8 cellular contexts compared by ENCODE assay signal in genomic region chr1:25022361-25023189, GRCh38.
A peak's percentile ranks its signal among the peaks of the same experiment; 100 is the strongest.
DNase-seq lines count a peak whose midpoint lies in the region; ATAC-seq and TF ChIP-seq lines count a peak whose summit lies in the region.

No MANE protein-coding gene starts in this region.

- H3K9me3 ChIP-seq in iPS-15b (ENCODE audit: control insufficient read depth, insufficient read depth, low read length): no peaks in the 10 kb centered on the region

- H3K27me3 Mint-ChIP-seq in T-helper 1 cell treated with Interleukin-12 subunit alpha and Interleukin-12 subunit beta and Interleukin-4 antibody, amounts not matched to agents 30 μg/mL and 1 μg/mL, for 36 hours (ENCODE audit: low read depth): no peaks in the 10 kb centered on the region

- H3K9me3 Mint-ChIP-seq in T-helper 1 cell treated with Interleukin-12 subunit alpha and Interleukin-12 subunit beta and Interleukin-4 antibody, amounts not matched to agents 30 μg/mL and 1 μg/mL, for 36 hours: no peaks in the 10 kb centered on the region

- ATAC-seq in GM19438 (IDR thresholded peaks at IDR 0.05; ENCODE audit: low read depth, unreplicated experiment): peak; percentile 71
- ATAC-seq in HG03558 (IDR thresholded peaks at IDR 0.05; ENCODE audit: extremely low read depth, unreplicated experiment): peak; percentile 46

- DNase-seq in CD1c-positive myeloid dendritic cell (ENCODE audit: extremely low spot score): peak; percentile 95
- peak in 41 of 56 donors; percentile 15 to 68 (median 37) for DNase-seq in amygdala (lab: John Stamatoyannopoulos, UW)
- DNase-seq in stimulated activated CD4-positive, alpha-beta T cell treated with anti-CD3 and anti-CD28 coated beads, Interleukin-12 subunit alpha, Interleukin-12 subunit beta, amount 100 ng/mL, for 48 hours (ENCODE audit: low read depth in 2 of 3, low spot score in 1 of 3): peak; percentile 77 to 92 (median 79)
- DNase-seq in HEK293T (ENCODE audit: extremely low spot score): no peak

- POLR2A ChIA-PET in HEK293T (lab: Yijun Ruan, JAX): no interaction called here

- peak overlapping the region; percentile 69 for H3K4me3 Mint-ChIP-seq in T-helper 1 cell treated with Interleukin-12 subunit alpha and Interleukin-12 subunit beta and Interleukin-4 antibody, amounts not matched to agents 30 μg/mL and 1 μg/mL, for 36 hours

- H3K4me3 ChIP-seq in iPS-15b (ENCODE audit: low read depth, low read length): peak overlapping the region; percentile 13

- H3K36me3 ChIP-seq in iPS-15b (ENCODE audit: control insufficient read depth, insufficient read depth, low read length): no peaks in the 10 kb centered on the region

- CTCF ChIA-PET in HEK293T (lab: Yijun Ruan, JAX): interaction anchor here (0.6 kb wide), 1 partner anchor 55 kb away, joined by 4 read pairs; no protein-coding TSS in a partner anchor

- H3K4me1 Mint-ChIP-seq in T-helper 1 cell treated with Interleukin-12 subunit alpha and Interleukin-12 subunit beta and Interleukin-4 antibody, amounts not matched to agents 30 μg/mL and 1 μg/mL, for 36 hours (ENCODE audit: low read depth): peaks cover 86% of the 10 kb centered on the region

- no peaks in the 10 kb centered on the region for H3K36me3 Mint-ChIP-seq in T-helper 1 cell treated with Interleukin-12 subunit alpha and Interleukin-12 subunit beta and Interleukin-4 antibody, amounts not matched to agents 30 μg/mL and 1 μg/mL, for 36 hours (ENCODE audit: low read depth)

- peak overlapping the region; percentile 96 for H3K27ac Mint-ChIP-seq in T-helper 1 cell treated with Interleukin-12 subunit alpha and Interleukin-12 subunit beta and Interleukin-4 antibody, amounts not matched to agents 30 μg/mL and 1 μg/mL, for 36 hours

- peaks cover 11% of the 10 kb centered on the region for H3K4me1 ChIP-seq in iPS-15b (ENCODE audit: control insufficient read depth, insufficient read depth, low read length)

- no peaks in the 10 kb centered on the region for H3K27me3 ChIP-seq in iPS-15b (ENCODE audit: control insufficient read depth, insufficient read depth, low read length)

- H3K9ac ChIP-seq in iPS-15b (ENCODE audit: low read depth, low read length): no peak overlapping the region

TF ChIP-seq in HEK293T, 16 proteins besides CTCF, POLR2A, EP300 and RAD21:
- TF ChIP-seq FOXM1 (IDR thresholded peaks at IDR 0.05; ENCODE audit: borderline replicate concordance) (no peak), HDGF (IDR thresholded peaks at IDR 0.05; ENCODE audit: borderline replicate concordance) (no peak), SUZ12 (IDR thresholded peaks at IDR 0.05) (no peak), TARDBP (IDR thresholded peaks at IDR 0.05) (no peak), NFRKB (IDR thresholded peaks at IDR 0.05) (no peak), FOXA1 (IDR thresholded peaks at IDR 0.05) (no peak), L3MBTL2 (conservative IDR thresholded peaks at IDR 0.05) (no peak), ELF4 (IDR thresholded peaks at IDR 0.05) (no peak), LEF1 (IDR thresholded peaks at IDR 0.05; ENCODE audit: borderline replicate concordance) (no peak), ARNT (IDR thresholded peaks at IDR 0.05) (no peak), ZNF384 (IDR thresholded peaks at IDR 0.05) (no peak), FOXK2 (IDR thresholded peaks at IDR 0.05) (no peak), BHLHE40 (IDR thresholded peaks at IDR 0.05; ENCODE audit: borderline replicate concordance) (no peak), SP1 (IDR thresholded peaks at IDR 0.05) (no peak), CTBP1 (IDR thresholded peaks at IDR 0.05; ENCODE audit: borderline replicate concordance) (no peak)
- TF ChIP-seq, protein P1, sequence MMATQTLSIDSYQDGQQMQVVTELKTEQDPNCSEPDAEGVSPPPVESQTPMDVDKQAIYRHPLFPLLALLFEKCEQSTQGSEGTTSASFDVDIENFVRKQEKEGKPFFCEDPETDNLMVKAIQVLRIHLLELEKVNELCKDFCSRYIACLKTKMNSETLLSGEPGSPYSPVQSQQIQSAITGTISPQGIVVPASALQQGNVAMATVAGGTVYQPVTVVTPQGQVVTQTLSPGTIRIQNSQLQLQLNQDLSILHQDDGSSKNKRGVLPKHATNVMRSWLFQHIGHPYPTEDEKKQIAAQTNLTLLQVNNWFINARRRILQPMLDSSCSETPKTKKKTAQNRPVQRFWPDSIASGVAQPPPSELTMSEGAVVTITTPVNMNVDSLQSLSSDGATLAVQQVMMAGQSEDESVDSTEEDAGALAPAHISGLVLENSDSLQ (IDR thresholded peaks at IDR 0.05): no peak
TF ChIP-seq in HEK293T: peak in this region for 0.
